1 cellular context compared by ENCODE assay signal in the genomic region with DNA sequence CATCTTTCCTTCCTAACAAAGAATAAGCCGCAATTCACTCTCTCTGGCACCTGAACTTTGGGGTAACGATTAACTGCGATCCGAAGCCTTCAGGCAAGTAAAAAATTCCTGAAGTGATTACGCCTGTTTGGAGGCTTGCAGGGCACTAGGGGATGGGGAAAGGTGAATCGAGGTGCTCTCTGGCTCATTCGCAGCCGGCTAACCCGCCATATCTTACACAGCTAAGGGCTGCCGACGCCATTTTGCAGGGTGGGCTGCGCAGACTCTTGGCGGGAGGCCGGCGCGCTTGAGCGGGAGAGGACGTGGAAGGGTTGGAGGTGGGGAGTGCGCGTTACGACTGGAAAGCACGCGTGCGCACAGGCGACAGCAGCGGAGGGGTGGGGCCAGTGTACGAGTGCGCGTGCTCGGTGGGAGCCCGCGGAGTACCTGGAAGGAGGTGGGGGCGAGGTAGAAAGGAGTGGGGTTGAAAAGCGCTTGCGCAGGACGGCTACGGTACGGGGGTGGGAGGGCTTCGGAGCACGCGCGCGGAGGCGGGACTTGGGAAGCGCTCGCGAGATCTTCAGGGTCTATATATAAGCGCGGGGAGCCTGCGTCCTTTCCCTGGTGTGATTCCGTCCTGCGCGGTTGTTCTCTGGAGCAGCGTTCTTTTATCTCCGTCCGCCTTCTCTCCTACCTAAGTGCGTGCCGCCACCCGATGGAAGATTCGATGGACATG.
TF ChIP-seq lines count a peak whose summit lies in the region.

A gene with protein sequence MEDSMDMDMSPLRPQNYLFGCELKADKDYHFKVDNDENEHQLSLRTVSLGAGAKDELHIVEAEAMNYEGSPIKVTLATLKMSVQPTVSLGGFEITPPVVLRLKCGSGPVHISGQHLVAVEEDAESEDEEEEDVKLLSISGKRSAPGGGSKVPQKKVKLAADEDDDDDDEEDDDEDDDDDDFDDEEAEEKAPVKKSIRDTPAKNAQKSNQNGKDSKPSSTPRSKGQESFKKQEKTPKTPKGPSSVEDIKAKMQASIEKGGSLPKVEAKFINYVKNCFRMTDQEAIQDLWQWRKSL (plus strand): TSS at position 595 of the 715 bp plus-strand sequence. CDS start 100 bp downstream, at position 695.

TF ChIP-seq in K562, 482 proteins besides CTCF, POLR2A, EP300 and RAD21 (continued from another document and continues in another):
- TF ChIP-seq XRCC4 (IDR thresholded peaks at IDR 0.05; ENCODE audit: extremely low read depth, insufficient read depth, insufficient read length): no peak
- TF ChIP-seq NFYB (IDR thresholded peaks at IDR 0.05; ENCODE audit: extremely low read depth, insufficient read length): no peak
- TF ChIP-seq SP1 (CRISPR knock-in tag; IDR thresholded peaks at IDR 0.05): 0 out of 2 replicates have a peak, but pooled peaks have one; percentile 33
- TF ChIP-seq ZNF695 (CRISPR knock-in tag; IDR thresholded peaks at IDR 0.05): no peak
- TF ChIP-seq, protein P1, sequence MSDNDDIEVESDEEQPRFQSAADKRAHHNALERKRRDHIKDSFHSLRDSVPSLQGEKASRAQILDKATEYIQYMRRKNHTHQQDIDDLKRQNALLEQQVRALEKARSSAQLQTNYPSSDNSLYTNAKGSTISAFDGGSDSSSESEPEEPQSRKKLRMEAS (CRISPR knock-in tag; IDR thresholded peaks at IDR 0.05): peak; percentile 100
- peak; percentile 86 for TF ChIP-seq CXXC5 (CRISPR knock-in tag; IDR thresholded peaks at IDR 0.05)
- TF ChIP-seq, protein P2, sequence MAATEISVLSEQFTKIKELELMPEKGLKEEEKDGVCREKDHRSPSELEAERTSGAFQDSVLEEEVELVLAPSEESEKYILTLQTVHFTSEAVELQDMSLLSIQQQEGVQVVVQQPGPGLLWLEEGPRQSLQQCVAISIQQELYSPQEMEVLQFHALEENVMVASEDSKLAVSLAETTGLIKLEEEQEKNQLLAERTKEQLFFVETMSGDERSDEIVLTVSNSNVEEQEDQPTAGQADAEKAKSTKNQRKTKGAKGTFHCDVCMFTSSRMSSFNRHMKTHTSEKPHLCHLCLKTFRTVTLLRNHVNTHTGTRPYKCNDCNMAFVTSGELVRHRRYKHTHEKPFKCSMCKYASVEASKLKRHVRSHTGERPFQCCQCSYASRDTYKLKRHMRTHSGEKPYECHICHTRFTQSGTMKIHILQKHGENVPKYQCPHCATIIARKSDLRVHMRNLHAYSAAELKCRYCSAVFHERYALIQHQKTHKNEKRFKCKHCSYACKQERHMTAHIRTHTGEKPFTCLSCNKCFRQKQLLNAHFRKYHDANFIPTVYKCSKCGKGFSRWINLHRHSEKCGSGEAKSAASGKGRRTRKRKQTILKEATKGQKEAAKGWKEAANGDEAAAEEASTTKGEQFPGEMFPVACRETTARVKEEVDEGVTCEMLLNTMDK (IDR thresholded peaks at IDR 0.05; ENCODE audit: borderline replicate concordance, insufficient read depth, low read depth, low read length, poor library complexity, severe bottlenecking): no peak
- TF ChIP-seq, protein P3, sequence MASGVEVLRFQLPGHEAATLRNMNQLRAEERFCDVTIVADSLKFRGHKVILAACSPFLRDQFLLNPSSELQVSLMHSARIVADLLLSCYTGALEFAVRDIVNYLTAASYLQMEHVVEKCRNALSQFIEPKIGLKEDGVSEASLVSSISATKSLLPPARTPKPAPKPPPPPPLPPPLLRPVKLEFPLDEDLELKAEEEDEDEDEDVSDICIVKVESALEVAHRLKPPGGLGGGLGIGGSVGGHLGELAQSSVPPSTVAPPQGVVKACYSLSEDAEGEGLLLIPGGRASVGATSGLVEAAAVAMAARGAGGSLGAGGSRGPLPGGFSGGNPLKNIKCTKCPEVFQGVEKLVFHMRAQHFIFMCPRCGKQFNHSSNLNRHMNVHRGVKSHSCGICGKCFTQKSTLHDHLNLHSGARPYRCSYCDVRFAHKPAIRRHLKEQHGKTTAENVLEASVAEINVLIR (CRISPR knock-in tag; IDR thresholded peaks at IDR 0.05): no peak
- TF ChIP-seq, protein P4, sequence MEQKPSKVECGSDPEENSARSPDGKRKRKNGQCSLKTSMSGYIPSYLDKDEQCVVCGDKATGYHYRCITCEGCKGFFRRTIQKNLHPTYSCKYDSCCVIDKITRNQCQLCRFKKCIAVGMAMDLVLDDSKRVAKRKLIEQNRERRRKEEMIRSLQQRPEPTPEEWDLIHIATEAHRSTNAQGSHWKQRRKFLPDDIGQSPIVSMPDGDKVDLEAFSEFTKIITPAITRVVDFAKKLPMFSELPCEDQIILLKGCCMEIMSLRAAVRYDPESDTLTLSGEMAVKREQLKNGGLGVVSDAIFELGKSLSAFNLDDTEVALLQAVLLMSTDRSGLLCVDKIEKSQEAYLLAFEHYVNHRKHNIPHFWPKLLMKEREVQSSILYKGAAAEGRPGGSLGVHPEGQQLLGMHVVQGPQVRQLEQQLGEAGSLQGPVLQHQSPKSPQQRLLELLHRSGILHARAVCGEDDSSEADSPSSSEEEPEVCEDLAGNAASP (IDR thresholded peaks at IDR 0.05): no peak
- TF ChIP-seq, protein P5, sequence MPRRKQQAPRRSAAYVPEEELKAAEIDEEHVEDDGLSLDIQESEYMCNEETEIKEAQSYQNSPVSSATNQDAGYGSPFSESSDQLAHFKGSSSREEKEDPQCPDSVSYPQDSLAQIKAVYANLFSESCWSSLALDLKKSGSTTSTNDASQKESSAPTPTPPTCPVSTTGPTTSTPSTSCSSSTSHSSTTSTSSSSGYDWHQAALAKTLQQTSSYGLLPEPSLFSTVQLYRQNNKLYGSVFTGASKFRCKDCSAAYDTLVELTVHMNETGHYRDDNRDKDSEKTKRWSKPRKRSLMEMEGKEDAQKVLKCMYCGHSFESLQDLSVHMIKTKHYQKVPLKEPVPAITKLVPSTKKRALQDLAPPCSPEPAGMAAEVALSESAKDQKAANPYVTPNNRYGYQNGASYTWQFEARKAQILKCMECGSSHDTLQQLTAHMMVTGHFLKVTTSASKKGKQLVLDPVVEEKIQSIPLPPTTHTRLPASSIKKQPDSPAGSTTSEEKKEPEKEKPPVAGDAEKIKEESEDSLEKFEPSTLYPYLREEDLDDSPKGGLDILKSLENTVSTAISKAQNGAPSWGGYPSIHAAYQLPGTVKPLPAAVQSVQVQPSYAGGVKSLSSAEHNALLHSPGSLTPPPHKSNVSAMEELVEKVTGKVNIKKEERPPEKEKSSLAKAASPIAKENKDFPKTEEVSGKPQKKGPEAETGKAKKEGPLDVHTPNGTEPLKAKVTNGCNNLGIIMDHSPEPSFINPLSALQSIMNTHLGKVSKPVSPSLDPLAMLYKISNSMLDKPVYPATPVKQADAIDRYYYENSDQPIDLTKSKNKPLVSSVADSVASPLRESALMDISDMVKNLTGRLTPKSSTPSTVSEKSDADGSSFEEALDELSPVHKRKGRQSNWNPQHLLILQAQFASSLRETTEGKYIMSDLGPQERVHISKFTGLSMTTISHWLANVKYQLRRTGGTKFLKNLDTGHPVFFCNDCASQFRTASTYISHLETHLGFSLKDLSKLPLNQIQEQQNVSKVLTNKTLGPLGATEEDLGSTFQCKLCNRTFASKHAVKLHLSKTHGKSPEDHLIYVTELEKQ (CRISPR knock-in tag; IDR thresholded peaks at IDR 0.05): no peak
- TF ChIP-seq KLF6 (CRISPR knock-in tag; IDR thresholded peaks at IDR 0.05; ENCODE audit: borderline replicate concordance): no peak
- TF ChIP-seq NR2F6 (CRISPR knock-in tag; IDR thresholded peaks at IDR 0.05): no peak
- no peak for TF ChIP-seq ZNF121 (CRISPR knock-in tag; conservative IDR thresholded peaks at IDR 0.05)
- TF ChIP-seq PTBP1 (IDR thresholded peaks at IDR 0.05; ENCODE audit: low read depth, low read length): no peak
- TF ChIP-seq, protein P6, sequence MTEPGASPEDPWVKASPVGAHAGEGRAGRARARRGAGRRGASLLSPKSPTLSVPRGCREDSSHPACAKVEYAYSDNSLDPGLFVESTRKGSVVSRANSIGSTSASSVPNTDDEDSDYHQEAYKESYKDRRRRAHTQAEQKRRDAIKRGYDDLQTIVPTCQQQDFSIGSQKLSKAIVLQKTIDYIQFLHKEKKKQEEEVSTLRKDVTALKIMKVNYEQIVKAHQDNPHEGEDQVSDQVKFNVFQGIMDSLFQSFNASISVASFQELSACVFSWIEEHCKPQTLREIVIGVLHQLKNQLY (CRISPR knock-in tag; conservative IDR thresholded peaks at IDR 0.05): no peak
- no peak for TF ChIP-seq U2AF1 (optimal IDR thresholded peaks at IDR 0.05; ENCODE audit: low read depth, low read length)
- no peak for TF ChIP-seq U2AF2 (optimal IDR thresholded peaks at IDR 0.05; ENCODE audit: low read depth, low read length)
- TF ChIP-seq, protein P7, sequence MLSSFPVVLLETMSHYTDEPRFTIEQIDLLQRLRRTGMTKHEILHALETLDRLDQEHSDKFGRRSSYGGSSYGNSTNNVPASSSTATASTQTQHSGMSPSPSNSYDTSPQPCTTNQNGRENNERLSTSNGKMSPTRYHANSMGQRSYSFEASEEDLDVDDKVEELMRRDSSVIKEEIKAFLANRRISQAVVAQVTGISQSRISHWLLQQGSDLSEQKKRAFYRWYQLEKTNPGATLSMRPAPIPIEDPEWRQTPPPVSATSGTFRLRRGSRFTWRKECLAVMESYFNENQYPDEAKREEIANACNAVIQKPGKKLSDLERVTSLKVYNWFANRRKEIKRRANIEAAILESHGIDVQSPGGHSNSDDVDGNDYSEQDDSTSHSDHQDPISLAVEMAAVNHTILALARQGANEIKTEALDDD (IDR thresholded peaks at IDR 0.05): no peak
- peak; percentile 72 to 80; a peak in 2 of 4 replicates for TF ChIP-seq TRIM24 (IDR thresholded peaks at IDR 0.05)
- no peak for TF ChIP-seq BCL6 (CRISPR knock-in tag; IDR thresholded peaks at IDR 0.05)
- TF ChIP-seq SRSF3 (IDR thresholded peaks at IDR 0.05; ENCODE audit: insufficient read depth, low read length): no peak
- no peak for TF ChIP-seq ZSCAN32 (CRISPR knock-in tag; IDR thresholded peaks at IDR 0.05)
- peak; percentile 56 for TF ChIP-seq NFIC (IDR thresholded peaks at IDR 0.05)
- no peak for TF ChIP-seq PYGO2 (tag; IDR thresholded peaks at IDR 0.05)
- no peak for TF ChIP-seq MCM3 (IDR thresholded peaks at IDR 0.05)
- TF ChIP-seq NCOR1 (IDR thresholded peaks at IDR 0.05): no peak; the same call in 1 of the 2 replicates
- peak; percentile 18; the same call in 1 of the 2 replicates for TF ChIP-seq TCF3 (CRISPR knock-in tag; IDR thresholded peaks at IDR 0.05)
- TF ChIP-seq SAFB2 (IDR thresholded peaks at IDR 0.05; ENCODE audit: borderline replicate concordance, low read depth, low read length, severe bottlenecking): no peak
- TF ChIP-seq, protein P8, sequence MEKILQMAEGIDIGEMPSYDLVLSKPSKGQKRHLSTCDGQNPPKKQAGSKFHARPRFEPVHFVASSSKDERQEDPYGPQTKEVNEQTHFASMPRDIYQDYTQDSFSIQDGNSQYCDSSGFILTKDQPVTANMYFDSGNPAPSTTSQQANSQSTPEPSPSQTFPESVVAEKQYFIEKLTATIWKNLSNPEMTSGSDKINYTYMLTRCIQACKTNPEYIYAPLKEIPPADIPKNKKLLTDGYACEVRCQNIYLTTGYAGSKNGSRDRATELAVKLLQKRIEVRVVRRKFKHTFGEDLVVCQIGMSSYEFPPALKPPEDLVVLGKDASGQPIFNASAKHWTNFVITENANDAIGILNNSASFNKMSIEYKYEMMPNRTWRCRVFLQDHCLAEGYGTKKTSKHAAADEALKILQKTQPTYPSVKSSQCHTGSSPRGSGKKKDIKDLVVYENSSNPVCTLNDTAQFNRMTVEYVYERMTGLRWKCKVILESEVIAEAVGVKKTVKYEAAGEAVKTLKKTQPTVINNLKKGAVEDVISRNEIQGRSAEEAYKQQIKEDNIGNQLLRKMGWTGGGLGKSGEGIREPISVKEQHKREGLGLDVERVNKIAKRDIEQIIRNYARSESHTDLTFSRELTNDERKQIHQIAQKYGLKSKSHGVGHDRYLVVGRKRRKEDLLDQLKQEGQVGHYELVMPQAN (IDR thresholded peaks at IDR 0.05; ENCODE audit: borderline replicate concordance): peak; percentile 33; the same call in 1 of the 2 replicates
- TF ChIP-seq, protein P9, sequence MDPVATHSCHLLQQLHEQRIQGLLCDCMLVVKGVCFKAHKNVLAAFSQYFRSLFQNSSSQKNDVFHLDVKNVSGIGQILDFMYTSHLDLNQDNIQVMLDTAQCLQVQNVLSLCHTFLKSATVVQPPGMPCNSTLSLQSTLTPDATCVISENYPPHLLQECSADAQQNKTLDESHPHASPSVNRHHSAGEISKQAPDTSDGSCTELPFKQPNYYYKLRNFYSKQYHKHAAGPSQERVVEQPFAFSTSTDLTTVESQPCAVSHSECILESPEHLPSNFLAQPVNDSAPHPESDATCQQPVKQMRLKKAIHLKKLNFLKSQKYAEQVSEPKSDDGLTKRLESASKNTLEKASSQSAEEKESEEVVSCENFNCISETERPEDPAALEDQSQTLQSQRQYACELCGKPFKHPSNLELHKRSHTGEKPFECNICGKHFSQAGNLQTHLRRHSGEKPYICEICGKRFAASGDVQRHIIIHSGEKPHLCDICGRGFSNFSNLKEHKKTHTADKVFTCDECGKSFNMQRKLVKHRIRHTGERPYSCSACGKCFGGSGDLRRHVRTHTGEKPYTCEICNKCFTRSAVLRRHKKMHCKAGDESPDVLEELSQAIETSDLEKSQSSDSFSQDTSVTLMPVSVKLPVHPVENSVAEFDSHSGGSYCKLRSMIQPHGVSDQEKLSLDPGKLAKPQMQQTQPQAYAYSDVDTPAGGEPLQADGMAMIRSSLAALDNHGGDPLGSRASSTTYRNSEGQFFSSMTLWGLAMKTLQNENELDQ (CRISPR knock-in tag; IDR thresholded peaks at IDR 0.05; ENCODE audit: borderline replicate concordance): 0 out of 2 replicates have a peak, but pooled peaks have one; percentile 15
- TF ChIP-seq THRAP3 (IDR thresholded peaks at IDR 0.05; ENCODE audit: borderline replicate concordance): no peak
- peak; percentile 89 for TF ChIP-seq BRD9 (IDR thresholded peaks at IDR 0.05; ENCODE audit: low read depth, partially characterized antibody)
- no peak for TF ChIP-seq ZNF23 (CRISPR knock-in tag; IDR thresholded peaks at IDR 0.05)
- no peak for TF ChIP-seq FOXK1 (CRISPR knock-in tag; IDR thresholded peaks at IDR 0.05; ENCODE audit: borderline replicate concordance)
- TF ChIP-seq, protein P10, sequence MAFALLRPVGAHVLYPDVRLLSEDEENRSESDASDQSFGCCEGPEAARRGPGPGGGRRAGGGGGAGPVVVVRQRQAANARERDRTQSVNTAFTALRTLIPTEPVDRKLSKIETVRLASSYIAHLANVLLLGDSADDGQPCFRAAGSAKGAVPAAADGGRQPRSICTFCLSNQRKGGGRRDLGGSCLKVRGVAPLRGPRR (CRISPR knock-in tag; IDR thresholded peaks at IDR 0.05): no peak
- peak; percentile 30; the same call in 1 of the 2 replicates for TF ChIP-seq HCFC1 (IDR thresholded peaks at IDR 0.05; ENCODE audit: low read depth, low read length)
- no peak for TF ChIP-seq HNRNPK (IDR thresholded peaks at IDR 0.05; ENCODE audit: low read depth, low read length, poor library complexity, severe bottlenecking)
- TF ChIP-seq, protein P11, sequence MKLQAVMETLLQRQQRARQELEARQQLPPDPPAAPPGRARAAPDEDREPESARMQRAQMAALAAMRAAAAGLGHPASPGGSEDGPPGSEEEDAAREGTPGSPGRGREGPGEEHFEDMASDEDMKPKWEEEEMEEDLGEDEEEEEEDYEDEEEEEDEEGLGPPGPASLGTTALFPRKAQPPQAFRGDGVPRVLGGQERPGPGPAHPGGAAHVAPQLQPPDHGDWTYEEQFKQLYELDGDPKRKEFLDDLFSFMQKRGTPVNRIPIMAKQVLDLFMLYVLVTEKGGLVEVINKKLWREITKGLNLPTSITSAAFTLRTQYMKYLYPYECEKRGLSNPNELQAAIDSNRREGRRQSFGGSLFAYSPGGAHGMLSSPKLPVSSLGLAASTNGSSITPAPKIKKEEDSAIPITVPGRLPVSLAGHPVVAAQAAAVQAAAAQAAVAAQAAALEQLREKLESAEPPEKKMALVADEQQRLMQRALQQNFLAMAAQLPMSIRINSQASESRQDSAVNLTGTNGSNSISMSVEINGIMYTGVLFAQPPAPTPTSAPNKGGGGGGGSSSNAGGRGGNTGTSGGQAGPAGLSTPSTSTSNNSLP (IDR thresholded peaks at IDR 0.05; ENCODE audit: borderline replicate concordance, low read depth, low read length): no peak
- TF ChIP-seq ZNF165 (CRISPR knock-in tag; IDR thresholded peaks at IDR 0.05; ENCODE audit: borderline replicate concordance): no peak
